ENCODE assay signal across 9 cellular contexts in the genomic region with DNA sequence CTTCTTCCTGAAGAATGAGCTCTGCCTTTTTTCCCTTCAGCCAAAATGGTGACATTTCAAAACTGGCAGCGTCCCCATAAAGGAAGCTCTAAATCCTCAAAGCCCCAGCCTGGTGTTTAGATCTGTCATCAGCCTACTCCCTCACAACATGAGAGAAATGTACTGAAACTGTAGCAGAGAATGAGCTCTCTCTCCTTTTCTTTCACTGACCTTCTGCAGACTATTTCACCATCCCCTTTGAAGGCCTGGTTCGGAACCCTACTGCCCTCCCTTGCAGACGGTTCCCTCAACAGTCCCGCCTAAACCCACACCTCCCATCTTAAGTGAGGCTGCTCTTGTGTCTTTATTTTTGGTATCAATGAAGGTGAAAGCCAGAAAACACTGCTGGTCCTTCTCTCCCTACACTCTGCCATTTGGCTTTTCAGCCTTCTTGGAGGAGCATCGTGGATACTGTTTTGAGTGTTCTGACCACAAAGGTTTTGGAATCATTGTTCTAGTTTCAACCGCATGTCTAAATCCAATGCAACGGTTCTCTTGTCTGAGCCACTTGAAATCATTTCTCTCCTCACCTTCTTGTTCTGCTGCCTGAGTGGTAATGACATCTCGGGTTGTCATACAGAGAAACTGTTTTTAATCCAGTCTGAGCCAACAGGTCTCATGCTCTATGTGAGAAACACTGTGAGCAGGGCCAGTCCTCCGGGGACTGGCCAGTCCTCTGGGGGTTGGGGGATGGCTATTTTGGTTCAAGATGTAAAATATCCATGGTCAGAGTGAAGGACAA. TPM values are rescaled to one million over a fixed set of nuclear protein-coding genes. Genes with fewer than 3 reads are reported as not detected.
DNase-seq lines count a peak whose midpoint lies in the region; ATAC-seq and TF ChIP-seq lines count a peak whose summit lies in the region.
"Had no signal": no experiment of that assay in that cellular context is flagged by ENCODE, and none has a peak within 500 bp of the region (broad histone marks: within the 10 kb centered on the region; RNA-seq: fewer than 3 reads in every experiment).

No MANE protein-coding gene starts in this region.

- no peak for DNase-seq in DND-41
- DNase-seq in osteocyte (ENCODE audit: extremely low spot score, unreplicated experiment) = no peak
- DNase-seq in AML-193 (lab: John Stamatoyannopoulos, UW) = no peak
- DNase-seq in DMS 273 treated with DMSO at 0.1 percent for 48 hours (lab: John Stamatoyannopoulos, UW) = no peak
- no peak for DNase-seq in HCEC 1CT
- DNase-seq: dorsolateral prefrontal cortex had no signal

- no peaks in the 10 kb centered on the region for H3K9me3 Mint-ChIP-seq in activated naive CD8-positive, alpha-beta T cell (ENCODE audit: low read depth)
- H3K9me3 Mint-ChIP-seq in osteocyte (ENCODE audit: unreplicated experiment) = no peaks in the 10 kb centered on the region

- no peaks in the 10 kb centered on the region for H3K9me3 ChIP-seq in DND-41 (ENCODE audit: insufficient read depth, low read length, severe bottlenecking)

- peaks cover 83% of the 10 kb centered on the region for H3K4me1 Mint-ChIP-seq in activated naive CD8-positive, alpha-beta T cell (ENCODE audit: low read depth)
- H3K4me1 Mint-ChIP-seq in osteocyte (ENCODE audit: unreplicated experiment) = no peaks in the 10 kb centered on the region

- H3K36me3 ChIP-seq in DND-41 (ENCODE audit: insufficient read depth, low read length) = peaks cover 92% of the 10 kb centered on the region

- peak overlapping the region; percentile 53 for H3K27ac ChIP-seq in DND-41 (ENCODE audit: low read length)
- H3K27ac ChIP-seq: dorsolateral prefrontal cortex had no signal

- H3K27me3 Mint-ChIP-seq in activated naive CD8-positive, alpha-beta T cell = no peaks in the 10 kb centered on the region
- peaks cover 10% of the 10 kb centered on the region for H3K27me3 Mint-ChIP-seq in osteocyte (ENCODE audit: unreplicated experiment)

- H3K4me3 ChIP-seq in DND-41 (ENCODE audit: low read depth in 1 of 2, low read length in 2 of 2) = no peak overlapping the region
- H3K4me3 ChIP-seq: dorsolateral prefrontal cortex had no signal

- H3K79me2 ChIP-seq in DND-41 (ENCODE audit: insufficient read depth, low read length) = peaks cover 12% of the 10 kb centered on the region

- no peak overlapping the region for H3K9ac ChIP-seq in DND-41 (ENCODE audit: low read depth, low read length)

- H2AFZ ChIP-seq in DND-41 (ENCODE audit: low read depth, low read length) = no peak overlapping the region

- H3K4me1 ChIP-seq in DND-41 (ENCODE audit: insufficient read depth, low read length) = peaks cover 38% of the 10 kb centered on the region

- no peaks in the 10 kb centered on the region for H3K27me3 ChIP-seq in DND-41 (ENCODE audit: insufficient read depth, low read length, poor library complexity)
- H3K27me3 ChIP-seq: dorsolateral prefrontal cortex had no signal

- H3K36me3 Mint-ChIP-seq in activated naive CD8-positive, alpha-beta T cell = peaks cover 61% of the 10 kb centered on the region
- H3K36me3 Mint-ChIP-seq in osteocyte (ENCODE audit: unreplicated experiment) = no peaks in the 10 kb centered on the region

- ATAC-seq in DND-41 (ENCODE audit: insufficient read depth, low read depth) = no peak
- ATAC-seq in GM19395 (IDR thresholded peaks at IDR 0.05; ENCODE audit: unreplicated experiment) = peak; percentile 74
- peak; percentile 51 for ATAC-seq in HG03095 (IDR thresholded peaks at IDR 0.05; ENCODE audit: unreplicated experiment)

- no peak overlapping the region for H3K4me2 ChIP-seq in DND-41 (ENCODE audit: insufficient read depth, low read length)

- no peak for TF ChIP-seq CTCF in DND-41 (IDR thresholded peaks at IDR 0.05; ENCODE audit: borderline replicate concordance, extremely low read depth, low read length, poor library complexity, severe bottlenecking)
- TF ChIP-seq CTCF in osteocyte (IDR thresholded peaks at IDR 0.05) = no peak

- no peaks in the 10 kb centered on the region for H4K20me1 ChIP-seq in DND-41 (ENCODE audit: insufficient read depth, low read length)

- H3K27ac Mint-ChIP-seq in activated naive CD8-positive, alpha-beta T cell = peak overlapping the region; percentile 98
- H3K27ac Mint-ChIP-seq in osteocyte (ENCODE audit: unreplicated experiment) = no peak overlapping the region

- H3K4me3 Mint-ChIP-seq in activated naive CD8-positive, alpha-beta T cell = peak overlapping the region; percentile 81
- no peak overlapping the region for H3K4me3 Mint-ChIP-seq in osteocyte (ENCODE audit: unreplicated experiment)

RNA-seq across cellular contexts. Expression of a gene that starts 39.0 kb away (rescaled TPM):
- not detected in 2 replicates for total RNA-seq in osteocyte

RNA-seq across cellular contexts. Expression of a gene that starts 46.2 kb away (rescaled TPM):
- 26.4 and 33.4 TPM in 2 replicates for total RNA-seq in osteocyte

RNA-seq across cellular contexts. Expression of a gene that starts 53.6 kb away (rescaled TPM):
- total RNA-seq in osteocyte = not detected in 2 replicates
- total RNA-seq: dorsolateral prefrontal cortex had no signal
